ENCODE assay signal across 7 cellular contexts in genomic region chr22:30541511-30541910, GRCh38. TPM values are rescaled to one million over a fixed set of nuclear protein-coding genes. Genes with fewer than 3 reads are reported as not detected.
"Had no signal": no experiment of that assay in that cellular context is flagged by ENCODE, and none has a peak within 500 bp of the region (broad histone marks: within the 10 kb centered on the region; RNA-seq: fewer than 3 reads in every experiment).

No MANE protein-coding gene starts in this region.

RNA-seq across cellular contexts. Expression of gene SEC14L6, which starts 5.0 kb away (rescaled TPM):
- total RNA-seq: activated CD4-positive, alpha-beta T cell treated with anti-CD3 and anti-CD28 coated beads, Interleukin-2, amount 10 ng/mL, durations not matched to agents 7 days and 5 days; activated naive CD4-positive, alpha-beta T cell treated with anti-CD3 and anti-CD28 coated beads, Interleukin-2, amount 50 U/mL, for 72 hours; activated T-cell treated with anti-CD3 and anti-CD28 coated beads, Interleukin-2, amount 50 U/mL, for 72 hours had no signal
- polyA plus RNA-seq: neural cell had no signal

RNA-seq across cellular contexts. Expression of gene GAL3ST1, which starts 33.0 kb away (rescaled TPM):
- total RNA-seq: activated CD4-positive, alpha-beta T cell treated with anti-CD3 and anti-CD28 coated beads, Interleukin-2, amount 10 ng/mL, durations not matched to agents 7 days and 5 days had no signal
- polyA plus RNA-seq: immature natural killer cell had no signal

RNA-seq across cellular contexts. Expression of gene SEC14L4, which starts 36.0 kb away (rescaled TPM):
- total RNA-seq: activated CD4-positive, alpha-beta T cell treated with anti-CD3 and anti-CD28 coated beads, Interleukin-2, amount 10 ng/mL, durations not matched to agents 7 days and 5 days; activated T-cell treated with anti-CD3 and anti-CD28 coated beads, Interleukin-2, amount 50 U/mL, for 72 hours; left colon; Right ventricle myocardium inferior had no signal
- polyA plus RNA-seq: immature natural killer cell, neural cell had no signal
